In the genomic region with DNA sequence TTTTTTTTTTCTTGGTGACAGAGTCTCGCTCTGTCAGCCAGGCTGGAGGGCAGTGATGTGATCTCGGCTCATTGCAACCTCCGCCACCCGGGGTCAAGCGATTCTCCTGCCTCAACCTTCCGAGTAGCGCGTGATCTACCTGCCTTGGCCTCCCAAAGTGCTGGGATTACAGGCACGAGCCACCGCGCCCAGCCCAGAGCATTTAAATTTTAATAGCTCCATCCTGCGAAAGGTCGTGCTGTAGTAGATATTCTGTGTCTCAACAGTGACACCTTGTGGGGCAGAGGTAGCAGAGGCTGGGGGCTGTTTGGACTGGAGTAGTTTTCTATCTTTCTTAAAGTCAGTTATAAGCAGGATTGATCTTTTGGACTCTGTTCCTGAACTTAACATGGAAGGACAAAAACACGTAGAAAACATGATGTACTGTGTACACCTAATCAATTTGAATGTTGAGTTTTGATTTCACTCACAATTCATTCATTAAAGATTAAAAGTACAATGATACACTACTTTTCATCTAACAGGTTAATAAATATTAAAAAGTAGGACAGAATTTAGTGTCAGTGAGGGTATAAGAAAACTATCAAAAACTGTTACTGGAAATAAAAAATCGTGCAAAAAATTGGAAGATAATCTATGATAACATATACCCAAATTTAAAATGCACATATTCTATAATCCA, we compare ENCODE assay signal across 8 cellular contexts. TPM values are rescaled to one million over a fixed set of nuclear protein-coding genes. Genes with fewer than 3 reads are reported as not detected.
A peak's percentile ranks its signal among the peaks of the same experiment; 100 is the strongest.
DNase-seq lines count a peak whose midpoint lies in the region; ATAC-seq and TF ChIP-seq lines count a peak whose summit lies in the region.

No MANE protein-coding gene starts in this region.

- H3K27ac Mint-ChIP-seq in activated CD8-positive, alpha-beta T cell treated with anti-CD3 and anti-CD28 coated beads for 36 hours = no peak overlapping the region
- no peak overlapping the region for H3K27ac Mint-ChIP-seq in memory B cell

- H3K27me3 ChIP-seq in BJ (ENCODE audit: control insufficient read depth, insufficient read depth, low read length) = no peaks in the 10 kb centered on the region
- H3K27me3 ChIP-seq in effector memory CD4-positive, alpha-beta T cell (replicated peaks; ENCODE audit: control insufficient read depth, insufficient read depth, low read length, poor library complexity, severe bottlenecking) = no peaks in the 10 kb centered on the region

- intact Hi-C loops in activated CD8-positive, alpha-beta T cell treated with anti-CD3 and anti-CD28 coated beads for 36 hours (cut with micrococcal nuclease) = loop anchor here (2.0 to 10.0 kb wide), 3 partner anchors 150 to 657 kb away; no protein-coding TSS in a partner anchor

- CTCF ChIA-PET in BJ (lab: Yijun Ruan, JAX) = interaction anchor here (0.6 to 3.2 kb wide), 28 partner anchors 9 to 840 kb away, joined by 3 to 36 read pairs (median 4); a partner anchor contains a TSS
- CTCF ChIA-PET in activated CD8-positive, alpha-beta T cell treated with anti-CD3 and anti-CD28 coated beads for 36 hours (lab: Charles Lee) = interaction anchor here (0.5 to 5.7 kb wide), 56 partner anchors 8 to 1116 kb away, joined by 3 to 72 read pairs (median 4); a partner anchor contains a TSS

- H3K36me3 ChIP-seq in BJ (ENCODE audit: control insufficient read depth, insufficient read depth, low read length) = no peaks in the 10 kb centered on the region
- no peaks in the 10 kb centered on the region for H3K36me3 ChIP-seq in effector memory CD4-positive, alpha-beta T cell (ENCODE audit: control insufficient read depth, insufficient read depth, low read length)

- DNase-seq in BJ (ENCODE audit: low read depth) = no peak
- peak; percentile 49 for DNase-seq in NCI-H748 treated with DMSO at 0.1 percent for 48 hours (lab: John Stamatoyannopoulos, UW)
- DNase-seq in activated CD8-positive, alpha-beta T cell treated with anti-CD3 and anti-CD28 coated beads for 36 hours = peak; percentile 75
- peak; percentile 17 to 33 (median 21) for DNase-seq in effector memory CD4-positive, alpha-beta T cell
- DNase-seq in memory B cell (ENCODE audit: low spot score in 2 of 2) = peak; percentile 50 to 61
- DNase-seq in stimulated activated CD8-positive, alpha-beta memory T cell treated with anti-CD3 and anti-CD28 coated beads, Interleukin-2, amount 100 ng/mL, for 48 hours (ENCODE audit: low read depth in 2 of 2) = peak; percentile 4 to 26

- peak overlapping the region; percentile 31 for H3K4me3 Mint-ChIP-seq in activated CD8-positive, alpha-beta T cell treated with anti-CD3 and anti-CD28 coated beads for 36 hours
- peak overlapping the region; percentile 67 for H3K4me3 Mint-ChIP-seq in memory B cell

- H3K9me3 ChIP-seq in effector memory CD4-positive, alpha-beta T cell (ENCODE audit: control insufficient read depth, low read length) = no peaks in the 10 kb centered on the region

- TF ChIP-seq CTCF in BJ (IDR thresholded peaks at IDR 0.05; ENCODE audit: insufficient read depth, low read depth, low read length) = peak; percentile 84
- TF ChIP-seq CTCF in activated CD8-positive, alpha-beta T cell treated with anti-CD3 and anti-CD28 coated beads for 36 hours (IDR thresholded peaks at IDR 0.05) = peak; percentile 80

- H3K27ac ChIP-seq in effector memory CD4-positive, alpha-beta T cell (ENCODE audit: insufficient read depth, low read length, poor library complexity, severe bottlenecking) = no peak overlapping the region

- ATAC-seq in GM19025 (IDR thresholded peaks at IDR 0.05; ENCODE audit: low read depth, unreplicated experiment) = peak; percentile 71
- peak; percentile 89 for ATAC-seq in HG03354 (IDR thresholded peaks at IDR 0.05; ENCODE audit: poor library complexity, severe bottlenecking, unreplicated experiment)
- peak; percentile 91 for ATAC-seq in activated CD8-positive, alpha-beta T cell treated with anti-CD3 and anti-CD28 coated beads for 36 hours
- ATAC-seq in memory B cell (ENCODE audit: low read depth) = peak; percentile 94

- peaks cover 4% of the 10 kb centered on the region for H3K4me1 ChIP-seq in effector memory CD4-positive, alpha-beta T cell (ENCODE audit: control insufficient read depth, insufficient read depth, low read length, poor library complexity, severe bottlenecking)

- peak overlapping the region; percentile 24 for H3K4me3 ChIP-seq in BJ (ENCODE audit: low read depth, low read length)
- no peak overlapping the region for H3K4me3 ChIP-seq in effector memory CD4-positive, alpha-beta T cell (ENCODE audit: insufficient read depth, low read depth, low read length, poor library complexity, severe bottlenecking)

- peaks cover 2% of the 10 kb centered on the region for H3K27me3 Mint-ChIP-seq in activated CD8-positive, alpha-beta T cell treated with anti-CD3 and anti-CD28 coated beads for 36 hours
- H3K27me3 Mint-ChIP-seq in memory B cell = no peaks in the 10 kb centered on the region

- H3K36me3 Mint-ChIP-seq in activated CD8-positive, alpha-beta T cell treated with anti-CD3 and anti-CD28 coated beads for 36 hours (ENCODE audit: low read depth) = no peaks in the 10 kb centered on the region
- H3K36me3 Mint-ChIP-seq in memory B cell = no peaks in the 10 kb centered on the region

- H3K4me1 Mint-ChIP-seq in activated CD8-positive, alpha-beta T cell treated with anti-CD3 and anti-CD28 coated beads for 36 hours (ENCODE audit: low read depth) = peaks cover 4% of the 10 kb centered on the region
- H3K4me1 Mint-ChIP-seq in memory B cell = peaks cover 5% of the 10 kb centered on the region

- POLR2A ChIA-PET in BJ (lab: Charles Lee) = interaction anchor here (0.5 to 0.8 kb wide), 3 partner anchors 11 to 221 kb away, joined by 3 to 4 read pairs (median 3); a partner anchor contains a TSS
- POLR2A ChIA-PET in activated CD8-positive, alpha-beta T cell treated with anti-CD3 and anti-CD28 coated beads for 36 hours (lab: Charles Lee) = interaction anchor here (1.1 kb wide), 1 partner anchor 11 kb away, joined by 5 read pairs; a partner anchor contains a TSS

- no peaks in the 10 kb centered on the region for H3K9me3 Mint-ChIP-seq in activated CD8-positive, alpha-beta T cell treated with anti-CD3 and anti-CD28 coated beads for 36 hours
- H3K9me3 Mint-ChIP-seq in memory B cell = no peaks in the 10 kb centered on the region

RNA-seq across cellular contexts. Expression of a gene that starts 11.0 kb away (rescaled TPM):
- polyA plus RNA-seq in BJ (2011; rRNA removed) = 136 and 164 TPM in 2 replicates
- 75.7 and 124 TPM in 2 replicates for polyA minus RNA-seq in BJ (2011; rRNA and poly(A)+ RNA removed)
- total RNA-seq in activated CD8-positive, alpha-beta T cell treated with anti-CD3 and anti-CD28 coated beads for 36 hours = 100 to 1,000 TPM; 139 to 146 TPM
